17 cellular contexts compared by ENCODE assay signal in the genomic region with DNA sequence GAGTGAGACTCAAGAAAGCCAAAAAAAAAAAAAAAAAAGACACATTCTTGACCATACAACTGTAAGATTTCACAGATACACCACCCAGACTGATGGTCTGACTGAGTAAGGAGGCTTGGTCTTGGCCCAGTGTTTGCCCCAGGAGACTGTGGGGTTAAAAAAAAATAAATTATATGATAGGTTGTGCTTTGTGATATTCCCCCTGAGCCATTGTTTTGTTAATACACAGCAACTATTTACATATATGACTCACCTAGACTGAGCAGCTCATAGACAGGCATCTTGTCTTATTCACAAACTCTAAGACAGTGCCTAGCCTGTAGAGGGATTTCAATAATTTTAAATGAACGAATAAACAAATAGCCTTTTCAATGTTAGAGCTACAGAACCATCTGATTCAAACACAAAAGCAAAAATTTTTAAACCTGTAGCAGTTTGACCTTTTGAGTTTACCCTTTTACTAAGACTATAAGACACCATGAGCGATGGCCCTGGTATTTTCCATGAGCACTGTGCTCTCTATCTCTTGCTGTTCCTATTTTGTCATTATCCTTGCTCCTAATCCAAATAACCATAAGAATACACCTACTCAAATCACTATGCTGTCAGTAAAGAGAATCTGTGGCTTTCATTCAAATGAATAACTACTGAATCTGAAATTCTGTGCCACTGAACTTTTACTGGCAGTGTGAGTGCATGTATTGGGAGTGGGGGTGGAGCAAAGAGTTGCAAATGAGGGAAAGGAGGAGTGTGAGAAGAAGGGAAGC.
DNase-seq lines count a peak whose midpoint lies in the region; FAIRE-seq and TF ChIP-seq lines count a peak whose summit lies in the region.
"Had no signal": no experiment of that assay in that cellular context is flagged by ENCODE, and none has a peak within 500 bp of the region (broad histone marks: within the 10 kb centered on the region; RNA-seq: fewer than 3 reads in every experiment).

No MANE protein-coding gene starts in this region.

- FAIRE-seq in bronchial epithelial cell (lab: Jason Lieb, UNC): no peak
- FAIRE-seq: pancreas had no signal

- TF ChIP-seq CTCF in bronchial epithelial cell (IDR thresholded peaks at IDR 0.05; ENCODE audit: insufficient read depth, low read length, severe bottlenecking): no peak

- H3K36me3 ChIP-seq in bronchial epithelial cell (ENCODE audit: control insufficient read depth, insufficient read depth, low read length): no peaks in the 10 kb centered on the region
- H3K36me3 ChIP-seq: esophagus muscularis mucosa, pancreas, thoracic aorta had no signal

- H3K27me3 ChIP-seq in bronchial epithelial cell (ENCODE audit: control insufficient read depth, insufficient read depth, low read length): no peaks in the 10 kb centered on the region
- H3K27me3 ChIP-seq: esophagus muscularis mucosa, pancreas had no signal

- in situ Hi-C loops in ACHN (cut with HindIII; ENCODE audit: low pct_ligation_motif_present, low pct_unique_long_range_greater_than_20kb, low sequenced_read_pairs): no loop called here
- in situ Hi-C loops in G401 (cut with HindIII; ENCODE audit: low sequenced_read_pairs): no loop called here

- DNase-seq in DMS53 (lab: John Stamatoyannopoulos, UW) (peak; percentile 75), LHCN-M2 (ENCODE audit: low read depth) (peak; percentile 59), bronchial epithelial cell (ENCODE audit: low read depth) (peak; percentile 47), kidney glomerular epithelial cell (lab: John Stamatoyannopoulos, UW) (peak; percentile 55), ACHN (no peak), G401 (ENCODE audit: low spot score) (no peak), GOT3 (lab: John Stamatoyannopoulos, UW) (no peak)
- no peak for DNase-seq in stimulated activated CD4-positive, alpha-beta T cell treated with anti-CD3 and anti-CD28 coated beads, Interleukin-12 subunit alpha, Interleukin-12 subunit beta, amount 100 ng/mL, for 4 hours
- DNase-seq: activated CD8-positive, alpha-beta T cell treated with anti-CD3 and anti-CD28 coated beads for 36 hours; activated gamma-delta T cell treated with Interleukin-2 at 50 U/mL for 16 hours; Kasumi-1; NCI-H187; NCI-H774; pancreas; SHP77 treated with DMSO at 0.1 percent for 48 hours had no signal

- no peak overlapping the region for H3K4me3 ChIP-seq in bronchial epithelial cell (ENCODE audit: low read depth, low read length)
- H3K4me3 ChIP-seq: esophagus muscularis mucosa, pancreas, thoracic aorta had no signal

Comparison
In these comparisons a context has a peak if more than half of its experiments do, and no peak if none do; other contexts are left out.
1. DNase-seq: peak in DMS53 (single experiment), LHCN-M2 (single experiment), bronchial epithelial cell (single experiment) and kidney glomerular epithelial cell (single experiment); none in ACHN (single experiment), G401 (single experiment), stimulated activated CD4-positive, alpha-beta T cell treated with anti-CD3 and anti-CD28 coated beads, Interleukin-12 subunit alpha, Interleukin-12 subunit beta, amount 100 ng/mL, for 4 hours (single experiment) and GOT3 (single experiment).